ENCODE assay signal across 6 cellular contexts in the genomic region with DNA sequence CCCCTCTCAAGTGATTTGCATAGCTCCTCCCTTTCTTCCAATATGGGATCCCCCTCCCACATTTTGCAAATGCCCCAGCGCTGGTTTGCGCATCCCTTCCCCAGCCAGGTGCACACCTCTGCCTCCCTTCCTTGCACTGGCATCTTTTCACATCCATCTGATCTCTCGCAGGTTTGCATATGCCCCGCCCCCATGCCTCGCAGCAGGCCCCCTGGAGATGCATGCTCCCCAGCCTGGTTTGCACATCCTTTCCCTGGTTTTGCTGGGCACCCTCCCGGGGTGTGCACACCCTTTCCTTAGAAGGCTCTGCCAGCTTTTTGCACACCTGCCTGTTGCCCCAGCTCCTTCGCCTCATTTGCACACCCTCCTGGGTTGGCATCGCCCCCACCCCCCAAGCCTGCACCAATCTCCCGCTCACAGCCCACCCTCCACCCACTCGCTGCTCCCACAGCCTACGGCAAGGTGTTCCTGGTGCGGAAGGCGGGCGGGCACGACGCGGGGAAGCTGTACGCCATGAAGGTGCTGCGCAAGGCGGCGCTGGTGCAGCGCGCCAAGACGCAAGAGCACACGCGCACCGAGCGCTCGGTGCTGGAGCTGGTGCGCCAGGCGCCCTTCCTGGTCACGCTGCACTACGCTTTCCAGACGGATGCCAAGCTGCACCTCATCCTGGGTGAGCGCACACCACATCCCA. TPM values are rescaled to one million over a fixed set of nuclear protein-coding genes. Genes with fewer than 3 reads are reported as not detected.
DNase-seq lines count a peak whose midpoint lies in the region; ATAC-seq and TF ChIP-seq lines count a peak whose summit lies in the region.

No MANE protein-coding gene starts in this region.

- intact Hi-C loops in heart right ventricle (cut with DNase I), result loop anchor here in 4 of 10 donors (5.0 to 10.0 kb wide), 3 partner anchors 43 to 737 kb away; partner anchors contain the start of genes PRDX5 (in 4 of the 4), TRMT112 (in 4 of the 4) and VPS51 (in 1 of the 4)
- intact Hi-C loops in cardiac septum (cut with DNase I), result loop anchor here (2.0 kb wide), 1 partner anchor 41 kb away; the partner anchor contains the start of gene PRDX5

- H3K4me3 Mint-ChIP-seq in central memory CD8-positive, alpha-beta T cell, result peak overlapping the region; percentile 95

- H3K4me3 ChIP-seq in heart right ventricle, result peak overlapping the region; percentile 64 to 99 (median 92)

- peaks cover 8 to 46% (median 35%) of the 10 kb centered on the region in 9 donors for H3K4me1 ChIP-seq in heart right ventricle

- H3K27ac ChIP-seq in heart right ventricle, result peak overlapping the region in 8 of 10 donors; percentile 88 to 97 (median 93)

- peak in 1 of 8 donors; percentile 2 for ATAC-seq in heart right ventricle
- ATAC-seq in central memory CD8-positive, alpha-beta T cell (replicated peaks; ENCODE audit: extremely low read depth, poor library complexity, severe bottlenecking), result no peak

- DNase-seq in heart right ventricle, result no peak
- DNase-seq in cardiac septum (ENCODE audit: low spot score), result no peak
- no peak for DNase-seq in central memory CD8-positive, alpha-beta T cell (ENCODE audit: low spot score in 2 of 2)
- peak; percentile 36 for DNase-seq in occipital lobe (lab: John Stamatoyannopoulos, UW)
- DNase-seq in AG20443 (ENCODE audit: low spot score), result no peak
- DNase-seq in mucosa of gallbladder (ENCODE audit: low spot score), result no peak

- 74 to 78% methylated on average over 35 of the region's 35 CpGs for WGBS in heart right ventricle, 2 donors

- no peaks in the 10 kb centered on the region for H3K9me3 ChIP-seq in heart right ventricle

- H3K36me3 ChIP-seq in heart right ventricle, result peaks cover 0 to 48% (median 28%) of the 10 kb centered on the region in 9 donors

- peak overlapping the region; percentile 87 for H3K27ac Mint-ChIP-seq in central memory CD8-positive, alpha-beta T cell (ENCODE audit: low read depth)

- no peaks in the 10 kb centered on the region for H3K27me3 ChIP-seq in heart right ventricle

- TF ChIP-seq CTCF in heart right ventricle (IDR thresholded peaks at IDR 0.05), result no peak

- H3K36me3 Mint-ChIP-seq in central memory CD8-positive, alpha-beta T cell (ENCODE audit: insufficient read depth), result peaks cover 23% of the 10 kb centered on the region

- H3K27me3 Mint-ChIP-seq in central memory CD8-positive, alpha-beta T cell, result no peaks in the 10 kb centered on the region

- H3K4me1 Mint-ChIP-seq in central memory CD8-positive, alpha-beta T cell, result peaks cover 29% of the 10 kb centered on the region

- no peaks in the 10 kb centered on the region for H3K9me3 Mint-ChIP-seq in central memory CD8-positive, alpha-beta T cell

RNA-seq across cellular contexts. Expression of gene RPS6KA4, which starts 0.9 kb away (rescaled TPM):
- 10 to 100 TPM; 10.7 to 21.9 (median 12.8) TPM for total RNA-seq in heart right ventricle
- polyA plus RNA-seq in heart right ventricle, result 10 to 100 TPM; 17.4 to 18.8 TPM
- total RNA-seq in cardiac septum, result 15.4 TPM
- 10.0 TPM for total RNA-seq in occipital lobe
- total RNA-seq in mucosa of gallbladder, result 33.0 TPM

RNA-seq across cellular contexts. Expression of gene CCDC88B, which starts 19.9 kb away (rescaled TPM):
- 10 to 100 TPM in 1 of 10 donors, 1 to 10 TPM in 9; 4.2 to 13.1 (median 5.6) TPM for total RNA-seq in heart right ventricle
- 10 to 100 TPM; 10.5 to 42.7 TPM for polyA plus RNA-seq in heart right ventricle
- total RNA-seq in cardiac septum, result 6.3 TPM
- 1.4 TPM for total RNA-seq in occipital lobe
- 25.8 TPM for total RNA-seq in mucosa of gallbladder

RNA-seq across cellular contexts. Expression of gene PRDX5, which starts 41.9 kb away (rescaled TPM):
- total RNA-seq in heart right ventricle (100 to 1,000 TPM; 264 to 395 (median 288) TPM), cardiac septum (208 TPM), occipital lobe (93.0 TPM), mucosa of gallbladder (202 TPM)
- polyA plus RNA-seq in heart right ventricle, result 100 to 1,000 TPM; 486 to 750 TPM

RNA-seq across cellular contexts. Expression of gene TRMT112, which starts 42.5 kb away (rescaled TPM):
- total RNA-seq in heart right ventricle (100 to 1,000 TPM in 2 of 10 donors, 10 to 100 TPM in 8; 68.7 to 121 (median 90.2) TPM), cardiac septum (75.1 TPM), occipital lobe (81.9 TPM), mucosa of gallbladder (126 TPM)
- 100 to 1,000 TPM; 182 to 208 TPM for polyA plus RNA-seq in heart right ventricle

RNA-seq across cellular contexts. Expression of gene ESRRA, which starts 54.5 kb away (rescaled TPM):
- 100 to 1,000 TPM; 115 to 225 (median 132) TPM for total RNA-seq in heart right ventricle
- 100 to 1,000 TPM; 180 TPM for polyA plus RNA-seq in heart right ventricle
- 116 TPM for total RNA-seq in cardiac septum
- 14.2 TPM for total RNA-seq in occipital lobe
- total RNA-seq in mucosa of gallbladder, result 97.7 TPM
